11 cellular contexts compared by ENCODE assay signal in the genomic region with DNA sequence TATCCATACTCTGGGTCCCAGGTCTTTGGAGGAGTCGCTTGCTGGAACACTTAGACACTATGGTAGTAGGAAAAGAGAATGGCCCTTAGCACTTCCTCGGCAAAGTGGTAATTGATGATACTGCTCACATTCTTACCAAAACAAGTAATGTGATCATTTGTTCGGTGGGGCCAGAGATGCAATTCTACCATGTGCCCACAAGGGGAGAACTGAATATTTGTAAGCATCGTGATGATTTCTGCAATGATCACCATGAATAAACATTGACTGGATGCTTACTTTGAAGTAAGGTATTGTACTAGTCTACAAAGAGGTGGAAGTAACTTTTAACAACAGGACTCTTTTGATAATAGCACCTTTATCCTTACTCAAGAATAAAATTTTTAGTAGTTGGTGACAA.
DNase-seq lines count a peak whose midpoint lies in the region; ATAC-seq and TF ChIP-seq lines count a peak whose summit lies in the region.
"Had no signal": no experiment of that assay in that cellular context is flagged by ENCODE, and none has a peak within 500 bp of the region (broad histone marks: within the 10 kb centered on the region; RNA-seq: fewer than 3 reads in every experiment).

No MANE protein-coding gene starts in this region.

- no peak for ATAC-seq in GM21717 (IDR thresholded peaks at IDR 0.05; ENCODE audit: unreplicated experiment)
- no peak for ATAC-seq in GM21529 (IDR thresholded peaks at IDR 0.05; ENCODE audit: unreplicated experiment)
- ATAC-seq: activated naive CD8-positive, alpha-beta T cell treated with anti-CD3 and anti-CD28 coated beads, Interleukin-2, amount 50 U/mL, for 24 hours; esophagus mucosa had no signal

- no peak overlapping the region for H3K4me3 ChIP-seq in A673 (ENCODE audit: low read depth, low read length, poor library complexity, severe bottlenecking)
- H3K4me3 ChIP-seq in Peyer's patch: no peak overlapping the region
- no peak overlapping the region for H3K4me3 ChIP-seq in fibroblast of the aortic adventitia (ENCODE audit: low read depth, low read length)

- H3K4me1 Mint-ChIP-seq in activated CD4-positive, alpha-beta T cell treated with anti-CD3 and anti-CD28 coated beads, Interleukin-2, amount 10 ng/mL, durations not matched to agents 7 days and 5 days: no peaks in the 10 kb centered on the region
- H3K4me1 Mint-ChIP-seq: activated naive CD8-positive, alpha-beta T cell treated with anti-CD3 and anti-CD28 coated beads, Interleukin-2, amount 50 U/mL, for 24 hours had no signal

- no peaks in the 10 kb centered on the region for H3K36me3 Mint-ChIP-seq in activated CD4-positive, alpha-beta T cell treated with anti-CD3 and anti-CD28 coated beads, Interleukin-2, amount 10 ng/mL, durations not matched to agents 7 days and 5 days (ENCODE audit: low read depth)

- POLR2A ChIA-PET in A673 (lab: Charles Lee; ENCODE audit: low non-redundant PET): no interaction called here
- POLR2A ChIA-PET in activated CD4-positive, alpha-beta T cell treated with anti-CD3 and anti-CD28 coated beads, Interleukin-2, amount 10 ng/mL, durations not matched to agents 7 days and 5 days (lab: Charles Lee): no interaction called here

- no peak overlapping the region for H3K4me3 Mint-ChIP-seq in activated CD4-positive, alpha-beta T cell treated with anti-CD3 and anti-CD28 coated beads, Interleukin-2, amount 10 ng/mL, durations not matched to agents 7 days and 5 days
- H3K4me3 Mint-ChIP-seq: activated naive CD8-positive, alpha-beta T cell treated with anti-CD3 and anti-CD28 coated beads, Interleukin-2, amount 50 U/mL, for 24 hours had no signal

- CTCF ChIA-PET in A673 (lab: Charles Lee): no interaction called here
- CTCF ChIA-PET in activated CD4-positive, alpha-beta T cell treated with anti-CD3 and anti-CD28 coated beads, Interleukin-2, amount 10 ng/mL, durations not matched to agents 7 days and 5 days (lab: Charles Lee): no interaction called here

- no peak for TF ChIP-seq POLR2A in Peyer's patch (IDR thresholded peaks at IDR 0.05)

- BruUV-seq in A673 (replicated peaks; lab: Mats Ljungman, UMichigan): no TSS peak

- H3K27ac ChIP-seq in A673 (ENCODE audit: low read depth, low read length, poor library complexity, severe bottlenecking) (no peak overlapping the region), Peyer's patch (no peak overlapping the region)

- DNase-seq in A673 (ENCODE audit: low spot score): peak; percentile 14
- no peak for DNase-seq in Peyer's patch
- no peak for DNase-seq in fibroblast of the aortic adventitia (ENCODE audit: low read depth)
- no peak for DNase-seq in activated CD4-positive, alpha-beta T cell treated with anti-CD3 and anti-CD28 coated beads, Interleukin-2, amount 10 ng/mL, durations not matched to agents 7 days and 5 days
- DNase-seq in activated effector memory CD4-positive, alpha-beta T cell treated with Interleukin-2 at 50 U/mL for 16 hours: no peak
- DNase-seq: activated CD4-positive, alpha-beta T cell treated with anti-CD3 and anti-CD28 coated beads for 1 hour; activated naive CD8-positive, alpha-beta T cell treated with anti-CD3 and anti-CD28 coated beads, Interleukin-2, amount 50 U/mL, for 24 hours had no signal

- H3K27me3 Mint-ChIP-seq in activated CD4-positive, alpha-beta T cell treated with anti-CD3 and anti-CD28 coated beads, Interleukin-2, amount 10 ng/mL, durations not matched to agents 7 days and 5 days: peaks cover 27% of the 10 kb centered on the region

- TF ChIP-seq CTCF in A673 (conservative IDR thresholded peaks at IDR 0.05; ENCODE audit: low read depth, low read length) (peak; percentile 45), GM12874 (IDR thresholded peaks at IDR 0.05; ENCODE audit: insufficient read depth, low read depth, low read length) (0 out of 2 replicates have a peak, but pooled peaks have one; percentile 30), Peyer's patch (IDR thresholded peaks at IDR 0.05) (peak in 5 of 6 experiments; percentile 24 to 43 (median 33)), fibroblast of the aortic adventitia (IDR thresholded peaks at IDR 0.05; ENCODE audit: insufficient read depth, low read length) (peak; percentile 40)

- no peaks in the 10 kb centered on the region for H3K27me3 ChIP-seq in A673 (replicated peaks; ENCODE audit: insufficient read depth, low read depth, low read length, poor library complexity)
- H3K27me3 ChIP-seq in Peyer's patch: no peaks in the 10 kb centered on the region

- intact Hi-C loops in A673 (cut with micrococcal nuclease; ENCODE audit: unreplicated experiment): no loop called here

- H3K27ac Mint-ChIP-seq in activated CD4-positive, alpha-beta T cell treated with anti-CD3 and anti-CD28 coated beads, Interleukin-2, amount 10 ng/mL, durations not matched to agents 7 days and 5 days: no peak overlapping the region
- H3K27ac Mint-ChIP-seq: activated naive CD8-positive, alpha-beta T cell treated with anti-CD3 and anti-CD28 coated beads, Interleukin-2, amount 50 U/mL, for 24 hours had no signal

- no peaks in the 10 kb centered on the region for H3K4me1 ChIP-seq in A673 (ENCODE audit: insufficient read depth, low read length, poor library complexity, severe bottlenecking)
- no peaks in the 10 kb centered on the region for H3K4me1 ChIP-seq in Peyer's patch

- H3K36me3 ChIP-seq in A673 (ENCODE audit: insufficient read depth, low read length, poor library complexity, severe bottlenecking) (no peaks in the 10 kb centered on the region), Peyer's patch (no peaks in the 10 kb centered on the region)

- no peaks in the 10 kb centered on the region for H3K9me3 Mint-ChIP-seq in activated CD4-positive, alpha-beta T cell treated with anti-CD3 and anti-CD28 coated beads, Interleukin-2, amount 10 ng/mL, durations not matched to agents 7 days and 5 days
- H3K9me3 Mint-ChIP-seq: activated naive CD8-positive, alpha-beta T cell treated with anti-CD3 and anti-CD28 coated beads, Interleukin-2, amount 50 U/mL, for 24 hours had no signal

- H3K9me3 ChIP-seq in A673 (ENCODE audit: low read depth, low read length, poor library complexity, severe bottlenecking): no peaks in the 10 kb centered on the region
- no peaks in the 10 kb centered on the region for H3K9me3 ChIP-seq in Peyer's patch
